2 cellular contexts compared by ENCODE assay signal in the genomic region with DNA sequence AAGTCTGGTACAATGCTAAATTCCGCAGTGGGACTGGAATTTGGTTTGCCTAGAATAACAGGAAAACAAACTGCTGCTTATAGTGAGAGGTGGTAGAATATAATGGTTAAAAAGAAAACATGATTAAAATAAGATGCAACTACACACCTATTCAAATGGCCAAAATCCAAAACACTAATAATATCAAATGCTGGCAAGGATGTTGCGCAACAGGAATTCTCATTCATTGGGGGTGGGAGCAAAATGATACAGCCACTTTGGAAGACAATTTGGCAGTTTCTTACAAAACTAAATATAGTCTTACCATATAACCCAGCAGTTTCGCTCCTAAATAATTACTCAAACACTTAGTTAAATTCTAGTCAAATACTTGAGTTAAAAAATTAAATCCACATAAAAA.
TF ChIP-seq lines count a peak whose summit lies in the region.

No MANE protein-coding gene starts in this region.

TF ChIP-seq in Ishikawa, 13 proteins besides CTCF, POLR2A, EP300 and RAD21:
- no peak for TF ChIP-seq TAF1 (IDR thresholded peaks at IDR 0.05; ENCODE audit: low read depth)
- TF ChIP-seq CEBPB (IDR thresholded peaks at IDR 0.05), result peak; percentile 85

TF ChIP-seq in H1, 55 proteins besides CTCF, POLR2A, EP300 and RAD21:
- TF ChIP-seq CEBPB (IDR thresholded peaks at IDR 0.05; ENCODE audit: low read depth, low read length) (peak; percentile 94), BACH1 (IDR thresholded peaks at IDR 0.05; ENCODE audit: low read length) (no peak)
- TF ChIP-seq, protein P1, sequence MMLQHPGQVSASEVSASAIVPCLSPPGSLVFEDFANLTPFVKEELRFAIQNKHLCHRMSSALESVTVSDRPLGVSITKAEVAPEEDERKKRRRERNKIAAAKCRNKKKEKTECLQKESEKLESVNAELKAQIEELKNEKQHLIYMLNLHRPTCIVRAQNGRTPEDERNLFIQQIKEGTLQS (IDR thresholded peaks at IDR 0.05; ENCODE audit: insufficient read depth, low read depth, low read length), result no peak
